ENCODE assay signal across 9 cellular contexts in the genomic region with DNA sequence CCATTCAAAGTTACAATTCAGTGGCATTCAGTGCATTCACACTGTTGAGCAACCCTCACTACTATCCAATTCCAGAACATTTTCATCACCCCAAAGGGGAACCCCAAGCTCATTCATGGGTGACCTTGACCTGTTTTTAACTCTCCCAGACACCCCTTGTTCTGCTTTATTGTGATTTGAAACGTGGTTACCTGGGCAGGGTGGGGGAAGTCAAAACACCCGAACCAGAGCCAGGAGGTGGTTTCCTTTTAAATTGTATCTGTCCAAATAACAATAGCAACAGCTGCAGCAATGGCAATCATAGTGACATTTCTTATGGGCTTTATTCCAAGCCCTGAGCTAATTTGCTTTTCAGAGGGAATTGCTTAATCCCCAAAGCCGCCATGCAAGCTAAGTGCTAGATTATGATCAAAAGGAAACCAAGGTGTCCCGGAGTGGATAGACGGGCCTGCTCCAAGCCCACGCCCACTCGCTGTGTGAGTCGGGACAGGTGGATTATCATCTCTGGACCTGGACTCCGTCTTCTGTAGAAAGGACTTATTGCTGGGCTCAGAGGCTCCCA. TPM values are rescaled to one million over a fixed set of nuclear protein-coding genes. Genes with fewer than 3 reads are reported as not detected.
DNase-seq lines count a peak whose midpoint lies in the region; ATAC-seq, FAIRE-seq and TF ChIP-seq lines count a peak whose summit lies in the region.
"Had no signal": no experiment of that assay in that cellular context is flagged by ENCODE, and none has a peak within 500 bp of the region (broad histone marks: within the 10 kb centered on the region; RNA-seq: fewer than 3 reads in every experiment).

No MANE protein-coding gene starts in this region.

- H3K27me3 ChIP-seq in BLaER1 treated with 17β-estradiol and CSF1 and Interleukin-3, amounts not matched to agents 10 nM and 100 nM: peaks cover 0 to 3% (median 0%) of the 10 kb centered on the region in 11 experiments; a peak in 1 of 22 replicates
- no peaks in the 10 kb centered on the region for H3K27me3 ChIP-seq in left ventricle myocardium inferior (ENCODE audit: low read depth)

- CTCF ChIA-PET in activated B cell treated with CpG ODN at 0.5 μM for 24 hours (lab: Charles Lee): interaction anchor here (0.8 to 9.4 kb wide), 2 partner anchors 38 to 44 kb away, joined by 3 to 234 read pairs; a partner anchor contains a TSS

- no peak for TF ChIP-seq POLR2A in GM12892 (IDR thresholded peaks at IDR 0.05; ENCODE audit: low read depth, low read length)

- H3K4me3 Mint-ChIP-seq in activated B cell treated with CpG ODN at 0.5 μM for 24 hours: peak overlapping the region; percentile 83

- H3K4me1 Mint-ChIP-seq in activated B cell treated with CpG ODN at 0.5 μM for 24 hours: peaks cover 77% of the 10 kb centered on the region

- ATAC-seq in activated B cell treated with CpG ODN at 0.5 μM for 24 hours (ENCODE audit: low read depth) (peak; percentile 28), HG03196 (IDR thresholded peaks at IDR 0.05; ENCODE audit: unreplicated experiment) (no peak)

- H3K27me3 Mint-ChIP-seq in activated B cell treated with CpG ODN at 0.5 μM for 24 hours: no peaks in the 10 kb centered on the region

- POLR2A ChIA-PET in activated B cell treated with CpG ODN at 0.5 μM for 24 hours (lab: Charles Lee): interaction anchor here (0.6 to 5.8 kb wide), 14 partner anchors 12 to 902 kb away, joined by 3 to 99 read pairs (median 6); a partner anchor contains a TSS

- DNase-seq in GM12892 (ENCODE audit: insufficient read length) (no peak), activated B cell treated with CpG ODN at 0.5 μM for 24 hours (no peak), left ventricle myocardium inferior (no peak), NCI-H748 treated with DMSO at 0.1 percent for 48 hours (lab: John Stamatoyannopoulos, UW) (no peak), occipital lobe (lab: John Stamatoyannopoulos, UW) (no peak)
- DNase-seq in stimulated activated CD8-positive, alpha-beta memory T cell treated with anti-CD3 and anti-CD28 coated beads, Interleukin-4, amount 100 ng/mL, for 48 hours: no peak

- peaks cover 0 to 16% (median 0%) of the 10 kb centered on the region in 11 experiments; a peak in 4 of 22 replicates for H3K36me3 ChIP-seq in BLaER1 treated with 17β-estradiol and CSF1 and Interleukin-3, amounts not matched to agents 10 nM and 100 nM
- H3K36me3 ChIP-seq in left ventricle myocardium inferior: no peaks in the 10 kb centered on the region

- peak overlapping the region; percentile 60 to 100 (median 90) for H3K4me2 ChIP-seq in BLaER1 treated with 17β-estradiol and CSF1 and Interleukin-3, amounts not matched to agents 10 nM and 100 nM

- H3K27ac Mint-ChIP-seq in activated B cell treated with CpG ODN at 0.5 μM for 24 hours: peak overlapping the region; percentile 92

- H3K27ac ChIP-seq in BLaER1 treated with 17β-estradiol and CSF1 and Interleukin-3, amounts not matched to agents 10 nM and 100 nM: peak overlapping the region in 8 of 11 experiments; percentile 50 to 79 (median 66); a peak in 9 of 22 replicates
- H3K27ac ChIP-seq in left ventricle myocardium inferior (replicated peaks): peak overlapping the region; percentile 85

- peaks cover 0 to 15% (median 0%) of the 10 kb centered on the region in 11 experiments; a peak in 4 of 22 replicates for H4K20me1 ChIP-seq in BLaER1 treated with 17β-estradiol and CSF1 and Interleukin-3, amounts not matched to agents 10 nM and 100 nM

- H3K9ac ChIP-seq in BLaER1 treated with 17β-estradiol and CSF1 and Interleukin-3, amounts not matched to agents 10 nM and 100 nM: peak overlapping the region in 2 of 11 experiments; percentile 15 to 47; a peak in 2 of 22 replicates

- H3K4me1 ChIP-seq in BLaER1 treated with 17β-estradiol and CSF1 and Interleukin-3, amounts not matched to agents 10 nM and 100 nM: peaks cover 84 to 95% (median 89%) of the 10 kb centered on the region in 10 experiments
- H3K4me1 ChIP-seq in left ventricle myocardium inferior: peaks cover 72% of the 10 kb centered on the region

- no peak overlapping the region for H3K4me3 ChIP-seq in BLaER1 treated with 17β-estradiol and CSF1 and Interleukin-3, amounts not matched to agents 10 nM and 100 nM
- no peak overlapping the region for H3K4me3 ChIP-seq in left ventricle myocardium inferior

- no peaks in the 10 kb centered on the region for H3K36me3 Mint-ChIP-seq in activated B cell treated with CpG ODN at 0.5 μM for 24 hours (ENCODE audit: low read depth)

- FAIRE-seq in GM12892 (lab: Jason Lieb, UNC): peak; percentile 56
- FAIRE-seq: G401.6 had no signal

- TF ChIP-seq CTCF in activated B cell treated with CpG ODN at 0.5 μM for 24 hours (IDR thresholded peaks at IDR 0.05) (no peak), left ventricle myocardium inferior (IDR thresholded peaks at IDR 0.05; ENCODE audit: borderline replicate concordance) (no peak)

- intact Hi-C loops in activated B cell treated with CpG ODN at 0.5 μM for 24 hours (cut with micrococcal nuclease): loop anchor here (1.0 to 5.0 kb wide), 4 partner anchors 16 to 494 kb away; a partner anchor contains a TSS
- intact Hi-C loops in left ventricle myocardium inferior (cut with micrococcal nuclease): no loop called here

- no peaks in the 10 kb centered on the region for H3K9me3 Mint-ChIP-seq in activated B cell treated with CpG ODN at 0.5 μM for 24 hours

- H3K9me3 ChIP-seq in BLaER1 treated with 17β-estradiol and CSF1 and Interleukin-3, amounts not matched to agents 10 nM and 100 nM (replicated peaks in 1 of 11): no peaks in the 10 kb centered on the region
- no peaks in the 10 kb centered on the region for H3K9me3 ChIP-seq in left ventricle myocardium inferior (replicated peaks)

RNA-seq across cellular contexts. Expression of a gene that starts 6.1 kb away (rescaled TPM):
- polyA plus RNA-seq in GM12892 (2012; ENCODE audit: missing spikeins): 13.5 TPM
- total RNA-seq in activated B cell treated with CpG ODN at 0.5 μM for 24 hours: 13.4 and 17.8 TPM in 2 replicates
- 3.7 TPM for total RNA-seq in left ventricle myocardium inferior
- total RNA-seq in occipital lobe: not detected

RNA-seq across cellular contexts. Expression of a gene that starts 17.3 kb away (rescaled TPM):
- 21.2 TPM for polyA plus RNA-seq in GM12892 (2012; ENCODE audit: missing spikeins)
- 33.1 and 38.2 TPM in 2 replicates for total RNA-seq in activated B cell treated with CpG ODN at 0.5 μM for 24 hours
- total RNA-seq in left ventricle myocardium inferior: not detected
- not detected for total RNA-seq in occipital lobe

RNA-seq across cellular contexts. Expression of a gene that starts 17.6 kb away (rescaled TPM):
- polyA plus RNA-seq in GM12892 (2012; ENCODE audit: missing spikeins): 340 TPM
- total RNA-seq in activated B cell treated with CpG ODN at 0.5 μM for 24 hours (174 and 200 TPM in 2 replicates), left ventricle myocardium inferior (294 TPM), occipital lobe (224 TPM)

RNA-seq across cellular contexts. Expression of a gene that starts 42.2 kb away (rescaled TPM):
- polyA plus RNA-seq in GM12892 (2012; ENCODE audit: missing spikeins): 1.7 TPM
- 0.49 and 0.75 TPM in 2 replicates for total RNA-seq in activated B cell treated with CpG ODN at 0.5 μM for 24 hours
- total RNA-seq in left ventricle myocardium inferior: 18.3 TPM
- total RNA-seq in occipital lobe: 14.5 TPM

Comparison
In these comparisons a context has a peak if more than half of its experiments do, and no peak if none do; other contexts are left out.
1. RNA of a gene that starts 17.3 kb away (total RNA-seq): 33.1 to 38.2 TPM in activated B cell treated with CpG ODN at 0.5 μM for 24 hours; not detected in left ventricle myocardium inferior (single experiment) and not detected in occipital lobe (single experiment); every median in the first group is over 10 times any median in the second.